In the genomic region with DNA sequence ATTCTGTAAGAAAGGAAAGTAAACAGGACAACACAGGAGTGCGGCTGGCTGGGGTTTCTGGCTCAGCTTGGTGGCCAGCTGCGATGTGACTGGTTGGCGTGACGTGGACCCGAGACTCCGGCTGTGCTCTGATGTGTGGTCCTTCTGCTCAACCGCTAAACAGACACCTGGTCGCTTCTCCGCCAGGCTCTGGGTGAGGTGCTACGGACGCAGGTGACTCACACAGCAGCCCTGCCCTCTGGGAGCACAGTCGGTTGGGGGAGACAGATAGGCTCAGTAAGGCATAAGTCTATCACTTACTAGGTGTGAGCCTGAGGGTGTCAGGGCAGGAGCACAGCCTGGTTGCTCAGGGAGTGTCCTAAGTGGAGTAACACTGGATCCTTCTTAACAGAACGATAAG, we compare ENCODE assay signal across 20 cellular contexts. TPM values are rescaled to one million over a fixed set of nuclear protein-coding genes. Genes with fewer than 3 reads are reported as not detected.
A peak's percentile ranks its signal among the peaks of the same experiment; 100 is the strongest.
DNase-seq lines count a peak whose midpoint lies in the region; ATAC-seq and TF ChIP-seq lines count a peak whose summit lies in the region.
"Had no signal": no experiment of that assay in that cellular context is flagged by ENCODE, and none has a peak within 500 bp of the region (broad histone marks: within the 10 kb centered on the region; RNA-seq: fewer than 3 reads in every experiment).

No MANE protein-coding gene starts in this region.

- no peak overlapping the region for H3K27ac ChIP-seq in CD4-positive, alpha-beta memory T cell (ENCODE audit: low read depth, low read length)
- H3K27ac ChIP-seq: GM23248, PC-9 had no signal

- H3K36me3 Mint-ChIP-seq in CD4-positive, alpha-beta memory T cell, result peaks cover 0 to 17% of the 10 kb centered on the region in 2 donors
- H3K36me3 Mint-ChIP-seq in immature natural killer cell, result peaks cover 6 to 10% (median 6%) of the 10 kb centered on the region in 3 donors
- peaks cover 31% of the 10 kb centered on the region for H3K36me3 Mint-ChIP-seq in nephron progenitor cell (ENCODE audit: low read depth)
- H3K36me3 Mint-ChIP-seq: IgD-negative memory B cell had no signal

- no peak for TF ChIP-seq CTCF in nephron progenitor cell (IDR thresholded peaks at IDR 0.05)

- no peaks in the 10 kb centered on the region for H3K36me3 ChIP-seq in CD4-positive, alpha-beta memory T cell (ENCODE audit: insufficient read depth, low read length)
- H3K36me3 ChIP-seq: HAP-1 had no signal

- ATAC-seq in HG03354 (IDR thresholded peaks at IDR 0.05; ENCODE audit: poor library complexity, severe bottlenecking, unreplicated experiment), result no peak
- ATAC-seq: GM12878, SK-N-SH treated with all-trans-retinoic acid at 6 μM for 48 hours had no signal

- CTCF ChIA-PET in CD4-positive, alpha-beta memory T cell (lab: Charles Lee; ENCODE audit: partially characterized antibody), result no interaction called here

- peaks cover 33% of the 10 kb centered on the region for H3K4me1 ChIP-seq in CD4-positive, alpha-beta memory T cell (ENCODE audit: insufficient read depth, low read length)
- H3K4me1 ChIP-seq: HAP-1 had no signal

- H3K27me3 ChIP-seq in CD4-positive, alpha-beta memory T cell (ENCODE audit: insufficient read depth, low read length), result no peaks in the 10 kb centered on the region
- H3K27me3 ChIP-seq: MG63 had no signal

- no peak for DNase-seq in CD4-positive, alpha-beta memory T cell
- DNase-seq in COLO668 (lab: John Stamatoyannopoulos, UW; ENCODE audit: unreplicated experiment), result peak; percentile 15
- peak; percentile 35 for DNase-seq in RPMI8226
- no peak for DNase-seq in immature natural killer cell
- DNase-seq in NCI-H748 (lab: John Stamatoyannopoulos, UW; ENCODE audit: unreplicated experiment), result no peak
- no peak for DNase-seq in nephron progenitor cell
- DNase-seq: CD4-positive, CD25-positive, alpha-beta regulatory T cell; DND-41; GM23248; Kasumi-1; MG63; NCI-H1417; NCI-H187; NCI-H69; PC-9 had no signal

- H3K27ac Mint-ChIP-seq in CD4-positive, alpha-beta memory T cell, result peak overlapping the region in 5 of 7 donors; percentile 24 to 92 (median 37)
- H3K27ac Mint-ChIP-seq in immature natural killer cell, result peak overlapping the region; percentile 5 to 85 (median 78)
- no peak overlapping the region for H3K27ac Mint-ChIP-seq in nephron progenitor cell
- H3K27ac Mint-ChIP-seq: CD4-positive, CD25-positive, alpha-beta regulatory T cell; IgD-negative memory B cell had no signal

- peaks cover 0 to 3% (median 0%) of the 10 kb centered on the region in 8 donors for H3K9me3 Mint-ChIP-seq in CD4-positive, alpha-beta memory T cell
- H3K9me3 Mint-ChIP-seq in immature natural killer cell, result no peaks in the 10 kb centered on the region
- peaks cover 4% of the 10 kb centered on the region for H3K9me3 Mint-ChIP-seq in nephron progenitor cell
- H3K9me3 Mint-ChIP-seq: CD4-positive, CD25-positive, alpha-beta regulatory T cell; IgD-negative memory B cell had no signal

- H3K4me1 Mint-ChIP-seq in CD4-positive, alpha-beta memory T cell, result peaks cover 22 to 57% (median 36%) of the 10 kb centered on the region in 4 donors
- H3K4me1 Mint-ChIP-seq in immature natural killer cell (peaks cover 41 to 65% of the 10 kb centered on the region in 2 donors), nephron progenitor cell (peaks cover 15% of the 10 kb centered on the region)

- intact Hi-C loops in CD4-positive, alpha-beta memory T cell (cut with micrococcal nuclease), result no loop called here

- no peak overlapping the region for H3K4me3 ChIP-seq in CD4-positive, alpha-beta memory T cell (ENCODE audit: low read length in 2 of 2)
- H3K4me3 ChIP-seq: GM12878, GM23248, HAP-1, MG63, PC-9 had no signal

- H3K27me3 Mint-ChIP-seq in CD4-positive, alpha-beta memory T cell, result no peaks in the 10 kb centered on the region
- H3K27me3 Mint-ChIP-seq in immature natural killer cell (ENCODE audit: low read depth in 3 of 3) (peaks cover 0 to 3% (median 0%) of the 10 kb centered on the region in 3 donors), nephron progenitor cell (ENCODE audit: low read depth, poor library complexity) (peaks cover 37% of the 10 kb centered on the region)
- H3K27me3 Mint-ChIP-seq: IgD-negative memory B cell had no signal

- H3K9me3 ChIP-seq in CD4-positive, alpha-beta memory T cell (ENCODE audit: control insufficient read depth in 1 of 2, low read length in 2 of 2), result no peaks in the 10 kb centered on the region
- H3K9me3 ChIP-seq: HAP-1, MG63 had no signal

- no peak overlapping the region for H3K4me3 Mint-ChIP-seq in CD4-positive, alpha-beta memory T cell
- H3K4me3 Mint-ChIP-seq in immature natural killer cell, result no peak overlapping the region
- H3K4me3 Mint-ChIP-seq in nephron progenitor cell, result no peak overlapping the region
- H3K4me3 Mint-ChIP-seq: CD4-positive, CD25-positive, alpha-beta regulatory T cell; IgD-negative memory B cell had no signal

- POLR2A ChIA-PET in CD4-positive, alpha-beta memory T cell (lab: Charles Lee; ENCODE audit: partially characterized antibody), result interaction anchor here (0.5 kb wide), 1 partner anchor 33 kb away, joined by 4 read pairs; no protein-coding TSS in a partner anchor

RNA-seq across cellular contexts. Expression of gene RTL6, which starts 8.2 kb away (rescaled TPM):
- total RNA-seq in CD4-positive, alpha-beta memory T cell, result 10 to 100 TPM; 22.3 to 25.2 TPM
- polyA plus RNA-seq in CD4-positive, alpha-beta memory T cell, result 10 to 100 TPM in 1 of 2 donors, 1 to 10 TPM in 1; 4.3 to 11.9 TPM
- 10 to 100 TPM in 1 of 3 donors, 1 to 10 TPM in 2; 6.6 to 18.8 (median 9.4) TPM for polyA plus RNA-seq in immature natural killer cell

Comparison
In these comparisons a context has a peak if more than half of its experiments do, and no peak if none do; other contexts are left out.
1. DNase-seq: peak in COLO668 (single experiment) and RPMI8226 (single experiment); none in CD4-positive, alpha-beta memory T cell (0 of 5), immature natural killer cell (0 of 3), NCI-H748 (single experiment) and nephron progenitor cell (single experiment).